Comparison of ENCODE assay signal across 8 cellular contexts in the genomic region with DNA sequence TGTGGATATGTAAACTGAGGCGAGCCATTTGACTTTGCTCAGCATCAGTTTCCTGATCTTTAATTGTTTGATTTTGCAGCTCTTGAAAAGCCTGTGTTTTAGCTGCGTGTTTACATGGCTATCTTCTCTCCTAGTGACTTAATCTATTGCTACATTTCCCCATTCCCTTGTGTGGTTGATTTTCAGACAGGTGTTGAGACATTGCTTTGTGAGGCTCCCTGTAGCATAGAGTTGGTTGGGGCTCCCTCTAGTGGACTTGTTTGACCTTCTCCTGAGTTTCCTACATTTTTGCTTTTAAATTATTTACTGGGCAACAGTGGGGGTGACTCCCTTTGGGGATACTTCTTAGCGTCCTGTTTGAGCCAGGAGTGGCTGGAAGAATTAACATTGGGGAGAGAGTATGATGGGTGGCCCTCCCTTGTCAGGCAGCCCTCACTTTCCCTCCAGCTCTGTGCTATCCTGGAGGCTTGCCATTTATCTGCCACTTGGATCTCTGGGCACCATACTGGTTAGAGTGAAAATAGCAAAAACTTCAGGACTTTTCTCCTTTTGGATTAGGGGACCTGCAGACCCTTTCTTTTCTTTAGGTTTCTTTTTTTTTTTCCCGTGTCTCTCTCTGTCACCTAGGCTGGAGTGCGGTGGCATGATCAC. TPM values are rescaled to one million over a fixed set of nuclear protein-coding genes. Genes with fewer than 3 reads are reported as not detected.
DNase-seq lines count a peak whose midpoint lies in the region; ATAC-seq and TF ChIP-seq lines count a peak whose summit lies in the region.

No MANE protein-coding gene starts in this region.

- no peaks in the 10 kb centered on the region for H3K27me3 ChIP-seq in colonic mucosa

- ATAC-seq in HG03439 (IDR thresholded peaks at IDR 0.05; ENCODE audit: unreplicated experiment) (peak; percentile 66), left lobe of liver (peak; percentile 99), GM18505 (IDR thresholded peaks at IDR 0.05; ENCODE audit: unreplicated experiment) (no peak)

- no peaks in the 10 kb centered on the region for H3K36me3 ChIP-seq in colonic mucosa

- TF ChIP-seq POLR2A in GM18505 (IDR thresholded peaks at IDR 0.05; ENCODE audit: borderline replicate concordance, extremely low read depth, insufficient read depth, insufficient read length) = no peak

- H3K27ac ChIP-seq in colonic mucosa = no peak overlapping the region

- no peak overlapping the region for H3K9ac ChIP-seq in colonic mucosa (ENCODE audit: low read depth in 2 of 2, low read length in 2 of 2)

- H3K4me3 ChIP-seq in colonic mucosa = no peak overlapping the region

- intact Hi-C loops in colonic mucosa (cut with DNase I) = no loop called here

- peak; percentile 67 for TF ChIP-seq CTCF in colonic mucosa (IDR thresholded peaks at IDR 0.05)

- H3K4me1 ChIP-seq in colonic mucosa = no peaks in the 10 kb centered on the region

- H3K9me3 ChIP-seq in colonic mucosa = no peaks in the 10 kb centered on the region

- DNase-seq in GF-D8 (lab: John Stamatoyannopoulos, UW) (peak; percentile 99), NCI-H524 (lab: John Stamatoyannopoulos, UW) (peak; percentile 68 to 79), colonic mucosa (peak; percentile 88), left lobe of liver (ENCODE audit: low spot score) (peak; percentile 69)
- DNase-seq in activated CD4-positive, alpha-beta T cell treated with anti-CD3 and anti-CD28 coated beads for 24 hours (ENCODE audit: low read depth in 2 of 2) = peak; percentile 43 to 65
- DNase-seq in stimulated activated CD4-positive, alpha-beta T cell treated with anti-CD3 and anti-CD28 coated beads, TNF-alpha, amount 100 ng/mL, for 48 hours (ENCODE audit: low read depth in 3 of 3) = peak; percentile 24 to 70 (median 49)

RNA-seq across cellular contexts. Expression of a gene that starts 9.2 kb away (rescaled TPM):
- total RNA-seq in colonic mucosa (10 to 100 TPM; 10.8 to 16.4 TPM), left lobe of liver (3.2 TPM)

RNA-seq across cellular contexts. Expression of a gene that starts 11.7 kb away (rescaled TPM):
- total RNA-seq in colonic mucosa = 10 to 100 TPM; 52.3 to 72.7 TPM
- 0.25 TPM for total RNA-seq in left lobe of liver

RNA-seq across cellular contexts. Expression of a gene that starts 28.4 kb away (rescaled TPM):
- total RNA-seq in colonic mucosa = 10 to 100 TPM; 16.5 to 17.1 TPM
- 13.1 TPM for total RNA-seq in left lobe of liver

RNA-seq across cellular contexts. Expression of a gene that starts 48.1 kb away (rescaled TPM):
- under 1 TPM; 0.05 to 0.22 TPM for total RNA-seq in colonic mucosa
- total RNA-seq in left lobe of liver = 0.48 TPM

Comparison
In these comparisons a context has a peak if more than half of its experiments do, and no peak if none do; other contexts are left out.
1. DNase-seq: peak in every context shown above with its lines; median percentile 99 in GF-D8; 88 in colonic mucosa; 74 in NCI-H524; 69 in left lobe of liver; 54 in activated CD4-positive, alpha-beta T cell treated with anti-CD3 and anti-CD28 coated beads for 24 hours; 49 in stimulated activated CD4-positive, alpha-beta T cell treated with anti-CD3 and anti-CD28 coated beads, TNF-alpha, amount 100 ng/mL, for 48 hours.
2. RNA of a gene that starts 11.7 kb away (total RNA-seq): 52.3 to 72.7 TPM in colonic mucosa; 0.25 TPM in left lobe of liver (single experiment); every median in the first group is over 10 times any median in the second.